Comparison of ENCODE assay signal across 2 cellular contexts in the genomic region with DNA sequence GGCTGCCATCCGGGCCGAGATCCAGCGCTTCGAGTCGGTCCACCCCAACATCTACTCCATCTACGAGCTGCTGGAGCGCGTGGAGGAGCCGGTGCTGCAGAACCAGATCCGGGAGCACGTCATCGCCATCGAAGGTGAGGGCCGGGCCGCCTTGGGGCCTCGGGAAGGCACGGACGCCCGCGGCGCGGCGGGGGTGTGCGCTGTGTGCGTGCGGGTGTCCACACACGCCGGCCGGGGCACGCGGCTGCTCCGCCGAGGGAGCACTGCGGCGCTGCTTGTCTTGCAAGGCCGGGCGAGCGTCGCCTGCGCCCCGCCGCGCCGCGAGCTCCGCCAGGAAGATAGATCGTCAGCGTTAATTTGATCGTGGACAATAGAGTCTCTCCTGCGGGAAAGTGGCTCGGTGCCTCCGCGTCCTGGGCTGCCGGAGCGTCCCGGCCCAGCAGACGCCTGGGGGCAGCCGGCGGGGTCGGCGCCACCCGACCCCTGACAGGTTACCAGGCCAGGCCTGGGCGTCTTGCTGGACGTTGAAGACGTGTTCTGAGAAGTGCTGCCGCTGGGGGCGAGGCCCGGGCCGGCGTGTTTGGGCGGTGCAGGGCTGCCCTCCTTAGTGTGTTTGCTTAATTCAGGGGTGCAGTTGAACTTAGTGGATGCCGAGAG.
TF ChIP-seq lines count a peak whose summit lies in the region.

No MANE protein-coding gene starts in this region.

TF ChIP-seq in K562, 482 proteins besides CTCF, POLR2A, EP300 and RAD21 (continued from another document and continues in another):
- TF ChIP-seq TOE1 (IDR thresholded peaks at IDR 0.05; ENCODE audit: borderline replicate concordance) (no peak), TOE1 (CRISPR knock-in tag; IDR thresholded peaks at IDR 0.05; ENCODE audit: borderline replicate concordance, low read depth) (no peak), ZKSCAN8 (CRISPR knock-in tag; IDR thresholded peaks at IDR 0.05) (no peak), POLR2G (IDR thresholded peaks at IDR 0.05; ENCODE audit: low read depth, low read length) (peak; percentile 58; the same call in 1 of the 2 replicates), L3MBTL2 (IDR thresholded peaks at IDR 0.05) (peak; percentile 81), ZNF699 (CRISPR knock-in tag; IDR thresholded peaks at IDR 0.05; ENCODE audit: insufficient replicate concordance) (no peak), PML (IDR thresholded peaks at IDR 0.05; ENCODE audit: low read length) (no peak), SFPQ (IDR thresholded peaks at IDR 0.05; ENCODE audit: low read depth, low read length) (no peak), WHSC1 (IDR thresholded peaks at IDR 0.05; ENCODE audit: low read length) (no peak), BDP1 (IDR thresholded peaks at IDR 0.05; ENCODE audit: insufficient read depth, insufficient read length) (no peak), TARDBP (IDR thresholded peaks at IDR 0.05) (no peak), LEF1 (IDR thresholded peaks at IDR 0.05) (no peak), SAFB (IDR thresholded peaks at IDR 0.05; ENCODE audit: borderline replicate concordance, low read depth, low read length) (no peak), PTTG1 (tag; IDR thresholded peaks at IDR 0.05; ENCODE audit: low read depth) (no peak), TCF3 (CRISPR knock-in tag; IDR thresholded peaks at IDR 0.05) (0 out of 2 replicates have a peak, but pooled peaks have one; percentile 5), MNT (conservative IDR thresholded peaks at IDR 0.05) (0 out of 4 replicates have a peak, but pooled peaks of 1 of the 2 experiments have one; percentile 14), HLTF (IDR thresholded peaks at IDR 0.05) (no peak), RCOR1 (IDR thresholded peaks at IDR 0.05; ENCODE audit: borderline replicate concordance in 1 of 2, low read depth in 2 of 2, low read length in 2 of 2) (no peak)
- TF ChIP-seq, protein P1, sequence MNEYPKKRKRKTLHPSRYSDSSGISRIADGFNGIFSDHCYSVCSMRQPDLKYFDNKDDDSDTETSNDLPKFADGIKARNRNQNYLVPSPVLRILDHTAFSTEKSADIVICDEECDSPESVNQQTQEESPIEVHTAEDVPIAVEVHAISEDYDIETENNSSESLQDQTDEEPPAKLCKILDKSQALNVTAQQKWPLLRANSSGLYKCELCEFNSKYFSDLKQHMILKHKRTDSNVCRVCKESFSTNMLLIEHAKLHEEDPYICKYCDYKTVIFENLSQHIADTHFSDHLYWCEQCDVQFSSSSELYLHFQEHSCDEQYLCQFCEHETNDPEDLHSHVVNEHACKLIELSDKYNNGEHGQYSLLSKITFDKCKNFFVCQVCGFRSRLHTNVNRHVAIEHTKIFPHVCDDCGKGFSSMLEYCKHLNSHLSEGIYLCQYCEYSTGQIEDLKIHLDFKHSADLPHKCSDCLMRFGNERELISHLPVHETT (CRISPR knock-in tag; conservative IDR thresholded peaks at IDR 0.05 in 1 of 2, IDR thresholded peaks at IDR 0.05 in 1 of 2), result no peak
- TF ChIP-seq, protein P2, sequence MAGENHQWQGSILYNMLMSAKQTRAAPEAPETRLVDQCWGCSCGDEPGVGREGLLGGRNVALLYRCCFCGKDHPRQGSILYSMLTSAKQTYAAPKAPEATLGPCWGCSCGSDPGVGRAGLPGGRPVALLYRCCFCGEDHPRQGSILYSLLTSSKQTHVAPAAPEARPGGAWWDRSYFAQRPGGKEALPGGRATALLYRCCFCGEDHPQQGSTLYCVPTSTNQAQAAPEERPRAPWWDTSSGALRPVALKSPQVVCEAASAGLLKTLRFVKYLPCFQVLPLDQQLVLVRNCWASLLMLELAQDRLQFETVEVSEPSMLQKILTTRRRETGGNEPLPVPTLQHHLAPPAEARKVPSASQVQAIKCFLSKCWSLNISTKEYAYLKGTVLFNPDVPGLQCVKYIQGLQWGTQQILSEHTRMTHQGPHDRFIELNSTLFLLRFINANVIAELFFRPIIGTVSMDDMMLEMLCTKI (IDR thresholded peaks at IDR 0.05; ENCODE audit: partially characterized antibody), result no peak
- TF ChIP-seq, protein P3, sequence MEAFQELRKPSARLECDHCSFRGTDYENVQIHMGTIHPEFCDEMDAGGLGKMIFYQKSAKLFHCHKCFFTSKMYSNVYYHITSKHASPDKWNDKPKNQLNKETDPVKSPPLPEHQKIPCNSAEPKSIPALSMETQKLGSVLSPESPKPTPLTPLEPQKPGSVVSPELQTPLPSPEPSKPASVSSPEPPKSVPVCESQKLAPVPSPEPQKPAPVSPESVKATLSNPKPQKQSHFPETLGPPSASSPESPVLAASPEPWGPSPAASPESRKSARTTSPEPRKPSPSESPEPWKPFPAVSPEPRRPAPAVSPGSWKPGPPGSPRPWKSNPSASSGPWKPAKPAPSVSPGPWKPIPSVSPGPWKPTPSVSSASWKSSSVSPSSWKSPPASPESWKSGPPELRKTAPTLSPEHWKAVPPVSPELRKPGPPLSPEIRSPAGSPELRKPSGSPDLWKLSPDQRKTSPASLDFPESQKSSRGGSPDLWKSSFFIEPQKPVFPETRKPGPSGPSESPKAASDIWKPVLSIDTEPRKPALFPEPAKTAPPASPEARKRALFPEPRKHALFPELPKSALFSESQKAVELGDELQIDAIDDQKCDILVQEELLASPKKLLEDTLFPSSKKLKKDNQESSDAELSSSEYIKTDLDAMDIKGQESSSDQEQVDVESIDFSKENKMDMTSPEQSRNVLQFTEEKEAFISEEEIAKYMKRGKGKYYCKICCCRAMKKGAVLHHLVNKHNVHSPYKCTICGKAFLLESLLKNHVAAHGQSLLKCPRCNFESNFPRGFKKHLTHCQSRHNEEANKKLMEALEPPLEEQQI (IDR thresholded peaks at IDR 0.05), result no peak

TF ChIP-seq in HEK293T, 16 proteins besides CTCF, POLR2A, EP300 and RAD21:
- TF ChIP-seq, protein P4, sequence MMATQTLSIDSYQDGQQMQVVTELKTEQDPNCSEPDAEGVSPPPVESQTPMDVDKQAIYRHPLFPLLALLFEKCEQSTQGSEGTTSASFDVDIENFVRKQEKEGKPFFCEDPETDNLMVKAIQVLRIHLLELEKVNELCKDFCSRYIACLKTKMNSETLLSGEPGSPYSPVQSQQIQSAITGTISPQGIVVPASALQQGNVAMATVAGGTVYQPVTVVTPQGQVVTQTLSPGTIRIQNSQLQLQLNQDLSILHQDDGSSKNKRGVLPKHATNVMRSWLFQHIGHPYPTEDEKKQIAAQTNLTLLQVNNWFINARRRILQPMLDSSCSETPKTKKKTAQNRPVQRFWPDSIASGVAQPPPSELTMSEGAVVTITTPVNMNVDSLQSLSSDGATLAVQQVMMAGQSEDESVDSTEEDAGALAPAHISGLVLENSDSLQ (IDR thresholded peaks at IDR 0.05), result no peak
- TF ChIP-seq ELF4 (IDR thresholded peaks at IDR 0.05) (no peak), L3MBTL2 (conservative IDR thresholded peaks at IDR 0.05) (no peak; the same call in none of the 2 replicates), SUZ12 (IDR thresholded peaks at IDR 0.05) (no peak), LEF1 (IDR thresholded peaks at IDR 0.05; ENCODE audit: borderline replicate concordance) (no peak), FOXM1 (IDR thresholded peaks at IDR 0.05; ENCODE audit: borderline replicate concordance) (no peak), BHLHE40 (IDR thresholded peaks at IDR 0.05; ENCODE audit: borderline replicate concordance) (no peak), FOXA1 (IDR thresholded peaks at IDR 0.05) (no peak), ZNF384 (IDR thresholded peaks at IDR 0.05) (no peak), FOXK2 (IDR thresholded peaks at IDR 0.05) (no peak), CTBP1 (IDR thresholded peaks at IDR 0.05; ENCODE audit: borderline replicate concordance) (no peak), ARNT (IDR thresholded peaks at IDR 0.05) (no peak)
